8 cellular contexts compared by ENCODE assay signal in genomic region chr15:34365073-34365825, GRCh38. TPM values are rescaled to one million over a fixed set of nuclear protein-coding genes. Genes with fewer than 3 reads are reported as not detected.
A peak's percentile ranks its signal among the peaks of the same experiment; 100 is the strongest.
DNase-seq lines count a peak whose midpoint lies in the region; ATAC-seq and TF ChIP-seq lines count a peak whose summit lies in the region.

No MANE protein-coding gene starts in this region.

- H2AFZ ChIP-seq in PC-9, result no peak overlapping the region
- no peak overlapping the region for H2AFZ ChIP-seq in neuron (ENCODE audit: low read depth, low read length)

- TF ChIP-seq CTCF in GM12875 (IDR thresholded peaks at IDR 0.05; ENCODE audit: borderline replicate concordance, insufficient read depth, low read depth, low read length) (no peak), PC-9 (conservative IDR thresholded peaks at IDR 0.05) (no peak)

- H3K4me2 ChIP-seq in PC-9, result peak overlapping the region; percentile 78

- H3K36me3 ChIP-seq in PC-9 (ENCODE audit: low read depth), result 0 out of 2 replicates have a peak, but pooled peaks cover 3% of the 10 kb centered on the region
- no peaks in the 10 kb centered on the region for H3K36me3 ChIP-seq in ectodermal cell (ENCODE audit: control insufficient read depth, insufficient read depth, low read length)
- peaks cover 7% of the 10 kb centered on the region for H3K36me3 ChIP-seq in neuron (ENCODE audit: insufficient read depth, low read length)

- H3K27me3 ChIP-seq in PC-9 (ENCODE audit: insufficient read depth, low read depth) (no peaks in the 10 kb centered on the region), ectodermal cell (ENCODE audit: control insufficient read depth, insufficient read depth, low read length, poor library complexity, severe bottlenecking) (no peaks in the 10 kb centered on the region), neuron (ENCODE audit: insufficient read depth, low read length) (no peaks in the 10 kb centered on the region)

- intact Hi-C loops in PC-9 (cut with micrococcal nuclease; ENCODE audit: unreplicated experiment), result loop anchor here (10.0 kb wide), 1 partner anchor 140 kb away; the partner anchor contains the start of gene EMC4

- H3K4me3 ChIP-seq in GM12875 (ENCODE audit: low read depth, low read length), result peak overlapping the region; percentile 79
- H3K4me3 ChIP-seq in PC-9, result peak overlapping the region; percentile 72; the same call in 1 of the 2 replicates
- H3K4me3 ChIP-seq in ectodermal cell (ENCODE audit: insufficient read depth, low read depth, low read length), result peak overlapping the region; percentile 90
- peak overlapping the region; percentile 74 for H3K4me3 ChIP-seq in neuron (ENCODE audit: low read length)

- no peak for ATAC-seq in HG02870 (IDR thresholded peaks at IDR 0.05; ENCODE audit: unreplicated experiment)

- POLR2A ChIA-PET in PC-9 (lab: Charles Lee; ENCODE audit: unreplicated experiment), result no interaction called here

- WGBS in ectodermal cell, 2 experiments, result 84 to 85% methylated on average over 16 of the region's 16 CpGs

- H3K4me1 ChIP-seq in PC-9 (replicated peaks; ENCODE audit: insufficient read depth) (peaks cover 48% of the 10 kb centered on the region), ectodermal cell (ENCODE audit: control insufficient read depth, insufficient read depth, low read length) (peaks cover 15% of the 10 kb centered on the region), neuron (ENCODE audit: insufficient read depth, low read length) (peaks cover 15% of the 10 kb centered on the region)

- H3F3A ChIP-seq in PC-9 (ENCODE audit: insufficient read depth, low read depth), result peaks cover 16% of the 10 kb centered on the region

- H3K9me2 ChIP-seq in PC-9 (ENCODE audit: insufficient read depth), result no peaks in the 10 kb centered on the region

- H3K9me3 ChIP-seq in PC-9 (ENCODE audit: insufficient read depth, low read depth) (no peaks in the 10 kb centered on the region), ectodermal cell (ENCODE audit: control insufficient read depth, low read length) (no peaks in the 10 kb centered on the region), neuron (ENCODE audit: low read length) (no peaks in the 10 kb centered on the region)

- DNase-seq in PC-9 (no peak), SKM-1 (lab: John Stamatoyannopoulos, UW; ENCODE audit: unreplicated experiment) (no peak), HuH-7 (ENCODE audit: low spot score) (no peak), NCI-H2107 (lab: John Stamatoyannopoulos, UW) (no peak)

- H3K79me2 ChIP-seq in PC-9 (ENCODE audit: low read depth), result peaks cover 15% of the 10 kb centered on the region

- TSS peak; percentile 50 for BruUV-seq in PC-9 (replicated peaks; lab: Mats Ljungman, UMichigan)

- no peaks in the 10 kb centered on the region for H4K20me1 ChIP-seq in PC-9 (ENCODE audit: insufficient read depth)

- H3K27ac ChIP-seq in PC-9 (no peak overlapping the region), ectodermal cell (ENCODE audit: insufficient read depth, low read depth, low read length, poor library complexity, severe bottlenecking) (no peak overlapping the region)

- CTCF ChIA-PET in PC-9 (lab: Charles Lee), result no interaction called here

RNA-seq across cellular contexts. Expression of gene LPCAT4, which starts 1.7 kb away (rescaled TPM):
- total RNA-seq in PC-9 (2021), result 46.8 and 67.0 TPM in 2 replicates
- 73.9 TPM for polyA plus RNA-seq in ectodermal cell (2013, experiment 1 of 4)
- polyA plus RNA-seq in ectodermal cell (2013, experiment 2 of 4), result 69.3 TPM
- polyA plus RNA-seq in ectodermal cell (2013, experiment 3 of 4), result 54.0 TPM
- polyA plus RNA-seq in ectodermal cell (2013, experiment 4 of 4), result 73.6 TPM

RNA-seq across cellular contexts. Expression of gene NUTM1, which starts 22.1 kb away (rescaled TPM):
- not detected in 2 replicates for total RNA-seq in PC-9 (2021)
- 0.13 TPM for polyA plus RNA-seq in ectodermal cell (2013, experiment 1 of 4)
- 0.11 TPM for polyA plus RNA-seq in ectodermal cell (2013, experiment 2 of 4)
- polyA plus RNA-seq in ectodermal cell (2013, experiment 3 of 4), result 0.05 TPM
- polyA plus RNA-seq in ectodermal cell (2013, experiment 4 of 4), result 0.08 TPM

RNA-seq across cellular contexts. Expression of gene NOP10, which starts 22.3 kb away (rescaled TPM):
- total RNA-seq in PC-9 (2021), result 109 and 162 TPM in 2 replicates
- 201 TPM for polyA plus RNA-seq in ectodermal cell (2013, experiment 1 of 4)
- polyA plus RNA-seq in ectodermal cell (2013, experiment 2 of 4), result 192 TPM
- polyA plus RNA-seq in ectodermal cell (2013, experiment 3 of 4), result 199 TPM
- polyA plus RNA-seq in ectodermal cell (2013, experiment 4 of 4), result 221 TPM

RNA-seq across cellular contexts. Expression of gene SLC12A6, which starts 27.7 kb away (rescaled TPM):
- total RNA-seq in PC-9 (2021), result 27.5 and 28.3 TPM in 2 replicates
- 16.9 TPM for polyA plus RNA-seq in ectodermal cell (2013, experiment 1 of 4)
- 20.8 TPM for polyA plus RNA-seq in ectodermal cell (2013, experiment 2 of 4)
- 15.9 TPM for polyA plus RNA-seq in ectodermal cell (2013, experiment 3 of 4)
- 15.2 TPM for polyA plus RNA-seq in ectodermal cell (2013, experiment 4 of 4)
